In genomic region chr6:131116755-131117360, GRCh38 we compare ENCODE assay signal across 8 cellular contexts. TPM values are rescaled to one million over a fixed set of nuclear protein-coding genes. Genes with fewer than 3 reads are reported as not detected.
DNase-seq lines count a peak whose midpoint lies in the region; ATAC-seq, FAIRE-seq and TF ChIP-seq lines count a peak whose summit lies in the region.

No MANE protein-coding gene starts in this region.

- TF ChIP-seq POLR2A in esophagus muscularis mucosa (IDR thresholded peaks at IDR 0.05; ENCODE audit: low read depth) = no peak

- no peaks in the 10 kb centered on the region for H3K27me3 ChIP-seq in esophagus muscularis mucosa

- H3K4me1 ChIP-seq in esophagus muscularis mucosa = peaks cover 0 to 4% (median 0%) of the 10 kb centered on the region in 4 donors

- TF ChIP-seq CTCF in esophagus muscularis mucosa (IDR thresholded peaks at IDR 0.05) = peak; percentile 40 to 53 (median 44)

- no peaks in the 10 kb centered on the region for H3K36me3 ChIP-seq in esophagus muscularis mucosa

- intact Hi-C loops in esophagus muscularis mucosa (cut with DNase I) = loop anchor here (2.0 kb wide), 1 partner anchor 230 kb away; no protein-coding TSS in a partner anchor

- FAIRE-seq in GM19239 (lab: Jason Lieb, UNC) = peak; percentile 47

- no peak overlapping the region for H3K27ac ChIP-seq in esophagus muscularis mucosa (replicated peaks in 1 of 4)

- H3K4me3 ChIP-seq in esophagus muscularis mucosa = no peak overlapping the region

- TF ChIP-seq EP300 in esophagus muscularis mucosa (IDR thresholded peaks at IDR 0.05) = no peak

- peaks cover 0 to 7% (median 0%) of the 10 kb centered on the region in 4 donors for H3K9me3 ChIP-seq in esophagus muscularis mucosa

- WGBS in esophagus muscularis mucosa = 42% methylated on average over 4 of the region's 4 CpGs

- ATAC-seq in HG02870 (IDR thresholded peaks at IDR 0.05; ENCODE audit: unreplicated experiment) (no peak), HG02588 (IDR thresholded peaks at IDR 0.05; ENCODE audit: unreplicated experiment) (no peak)

- peak; percentile 64 to 74 for DNase-seq in AML-193 (lab: John Stamatoyannopoulos, UW)
- no peak for DNase-seq in GM19239 (ENCODE audit: insufficient read length, low spot score)
- peak; percentile 89 for DNase-seq in OCI-M1 (lab: John Stamatoyannopoulos, UW)
- no peak for DNase-seq in esophagus muscularis mucosa (ENCODE audit: extremely low spot score)
- DNase-seq in putamen (ENCODE audit: low spot score) = peak; percentile 17
- no peak for DNase-seq in activated CD4-positive, CD25-positive, alpha-beta regulatory T cell (lab: John Stamatoyannopoulos, UW)

RNA-seq across cellular contexts. Expression of gene AKAP7, which starts 18.4 kb away (rescaled TPM):
- total RNA-seq in esophagus muscularis mucosa = 10 to 100 TPM in 1 of 4 donors, 1 to 10 TPM in 3; 6.2 to 18.7 (median 8.4) TPM

RNA-seq across cellular contexts. Expression of gene EPB41L2, which starts 53.8 kb away (rescaled TPM):
- total RNA-seq in esophagus muscularis mucosa = 10 to 100 TPM; 60.1 to 87.2 (median 67.4) TPM

Comparison
In these comparisons a context has a peak if more than half of its experiments do, and no peak if none do; other contexts are left out.
1. DNase-seq: peak in AML-193 (2 of 2), OCI-M1 (single experiment) and putamen (single experiment); none in GM19239 (single experiment), esophagus muscularis mucosa (single experiment) and activated CD4-positive, CD25-positive, alpha-beta regulatory T cell (0 of 4).